23 cellular contexts compared by ENCODE assay signal in the genomic region with DNA sequence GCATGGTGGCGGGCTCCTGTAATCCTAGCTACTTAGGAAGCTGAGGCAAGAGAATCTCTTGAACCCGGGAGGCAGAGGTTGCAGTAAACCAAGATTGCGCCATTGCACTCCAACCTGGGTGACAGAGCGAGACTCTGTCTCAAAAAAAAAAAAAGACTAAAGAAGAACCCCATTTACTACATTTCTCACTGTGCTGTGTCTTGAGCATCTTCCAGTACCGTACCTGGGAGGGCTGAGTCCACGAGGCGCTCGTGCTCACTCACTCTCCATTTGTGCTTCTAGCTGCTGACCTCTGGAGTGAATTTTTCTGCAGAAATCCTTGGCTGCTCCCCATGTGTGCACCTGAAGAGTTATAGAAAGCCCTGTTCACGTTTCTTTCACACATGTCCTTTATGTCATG.
"Had no signal": no experiment of that assay in that cellular context is flagged by ENCODE, and none has a peak within 500 bp of the region (broad histone marks: within the 10 kb centered on the region; RNA-seq: fewer than 3 reads in every experiment).

No MANE protein-coding gene starts in this region.

- H3K36me3 Mint-ChIP-seq: naive thymus-derived CD8-positive, alpha-beta T cell; type B pancreatic cell had no signal

- H3K27me3 Mint-ChIP-seq: naive thymus-derived CD8-positive, alpha-beta T cell; stimulated activated naive CD8-positive, alpha-beta T cell treated with anti-CD3 and anti-CD28 coated beads, Interleukin-15, amount 100 ng/mL, for 72 hours had no signal

- H3K27me3 ChIP-seq: dorsolateral prefrontal cortex, gastrocnemius medialis, ovary, suprapubic skin, thyroid gland had no signal

- H3K9me3 Mint-ChIP-seq: naive thymus-derived CD8-positive, alpha-beta T cell; nephron progenitor cell; stimulated activated naive CD8-positive, alpha-beta T cell treated with anti-CD3 and anti-CD28 coated beads, Interleukin-15, amount 100 ng/mL, for 72 hours; type B pancreatic cell had no signal

- H3K4me1 ChIP-seq: thyroid gland had no signal

- H3K4me3 ChIP-seq: dorsolateral prefrontal cortex, gastrocnemius medialis, lower lobe of right lung, ovary, psoas muscle, skin epidermis, suprapubic skin, thyroid gland had no signal

- DNase-seq: dorsolateral prefrontal cortex; effector CD4-positive, alpha-beta T cell; foreskin fibroblast; gastrocnemius medialis; left ventricle myocardium superior; lower lobe of right lung; naive thymus-derived CD8-positive, alpha-beta T cell; nephron progenitor cell; occipital lobe; ovary; posterior cingulate gyrus; psoas muscle; right cardiac atrium; stimulated activated CD4-positive, alpha-beta T cell treated with anti-CD3 and anti-CD28 coated beads, Interleukin-15, amount 100 ng/mL, for 24 hours; stimulated activated CD4-positive, alpha-beta T cell treated with anti-CD3 and anti-CD28 coated beads, Interleukin-2, amount 100 ng/mL, for 48 hours; stimulated activated naive CD4-positive, alpha-beta T cell; stimulated activated naive CD8-positive, alpha-beta T cell treated with anti-CD3 and anti-CD28 coated beads, Interleukin-15, amount 100 ng/mL, for 72 hours; thyroid gland had no signal

- H3K27ac ChIP-seq: dorsolateral prefrontal cortex, epithelial cell of prostate, gastrocnemius medialis, lower lobe of right lung, ovary, psoas muscle, skin epidermis, suprapubic skin, thyroid gland had no signal

- H3K36me3 ChIP-seq: gastrocnemius medialis, lower lobe of right lung, ovary, suprapubic skin, thyroid gland had no signal

- ATAC-seq: esophagus mucosa; gastrocnemius medialis; left ventricle myocardium superior; lower lobe of right lung; naive thymus-derived CD8-positive, alpha-beta T cell; psoas muscle; right cardiac atrium; stimulated activated naive CD8-positive, alpha-beta T cell treated with anti-CD3 and anti-CD28 coated beads, Interleukin-15, amount 100 ng/mL, for 72 hours had no signal

- H3K4me3 Mint-ChIP-seq: naive thymus-derived CD8-positive, alpha-beta T cell; nephron progenitor cell; stimulated activated naive CD8-positive, alpha-beta T cell treated with anti-CD3 and anti-CD28 coated beads, Interleukin-15, amount 100 ng/mL, for 72 hours; type B pancreatic cell had no signal

- H3K27ac Mint-ChIP-seq: nephron progenitor cell; stimulated activated naive CD8-positive, alpha-beta T cell treated with anti-CD3 and anti-CD28 coated beads, Interleukin-15, amount 100 ng/mL, for 72 hours; type B pancreatic cell had no signal

- H3K9me3 ChIP-seq: gastrocnemius medialis, lower lobe of right lung, ovary, psoas muscle, suprapubic skin, thyroid gland had no signal
